Comparison of ENCODE assay signal across 22 cellular contexts in genomic region chr15:100050877-100051786, GRCh38.
"Had no signal": no experiment of that assay in that cellular context is flagged by ENCODE, and none has a peak within 500 bp of the region (broad histone marks: within the 10 kb centered on the region; RNA-seq: fewer than 3 reads in every experiment).

No MANE protein-coding gene starts in this region.

- H3K27ac Mint-ChIP-seq: activated CD8-positive, alpha-beta T cell treated with anti-CD3 and anti-CD28 coated beads, Interleukin-2, amount 10 ng/mL, durations not matched to agents 7 days and 5 days; activated naive CD4-positive, alpha-beta T cell treated with anti-CD3 and anti-CD28 coated beads, Interleukin-2, amount 50 U/mL, for 72 hours; brain; mesothelial cell of epicardium; T-helper 2 cell treated with Interferon-gamma antibody and Interleukin-4, amounts not matched to agents 5 μg/mL and 100 μg/mL, for 36 hours had no signal

- H3K27ac ChIP-seq: left lung, ovary, psoas muscle, thyroid gland, WERI-Rb-1 had no signal

- H3K4me3 ChIP-seq: left lung, ovary, psoas muscle, thyroid gland had no signal

- ATAC-seq: activated CD8-positive, alpha-beta T cell treated with anti-CD3 and anti-CD28 coated beads, Interleukin-2, amount 10 ng/mL, durations not matched to agents 7 days and 5 days; activated naive CD4-positive, alpha-beta T cell treated with anti-CD3 and anti-CD28 coated beads, Interleukin-2, amount 50 U/mL, for 72 hours; left lung; naive thymus-derived CD8-positive, alpha-beta T cell; psoas muscle; right cardiac atrium; stimulated activated naive CD8-positive, alpha-beta T cell treated with anti-CD3 and anti-CD28 coated beads, Interleukin-15, Interleukin-2, amounts not matched to agents 100 U/mL and 50 U/mL, for 24 hours had no signal

- H3K9me3 Mint-ChIP-seq: T-helper 2 cell treated with Interferon-gamma antibody and Interleukin-4, amounts not matched to agents 5 μg/mL and 100 μg/mL, for 36 hours had no signal

- H3K4me1 ChIP-seq: left lung, psoas muscle, thyroid gland had no signal

- H3K9me3 ChIP-seq: ovary, psoas muscle, thyroid gland had no signal

- DNase-seq: activated CD4-positive, alpha-beta T cell treated with anti-CD3 and anti-CD28 coated beads, Interleukin-2, amount 50 U/mL, for 1 hour; activated CD4-positive, CD25-positive, alpha-beta regulatory T cell treated with anti-CD3 and anti-CD28 coated beads, Interleukin-2, amount 50 U/mL, for 72 hours; activated CD8-positive, alpha-beta T cell treated with anti-CD3 and anti-CD28 coated beads, Interleukin-2, amount 10 ng/mL, durations not matched to agents 7 days and 5 days; aorta; caudate nucleus; effector memory CD4-positive, alpha-beta T cell; foreskin melanocyte; kidney; left lung; naive thymus-derived CD8-positive, alpha-beta T cell; ovary; psoas muscle; right cardiac atrium; stimulated activated CD4-positive, alpha-beta T cell treated with anti-CD3 and anti-CD28 coated beads, Interleukin-12 subunit alpha, Interleukin-12 subunit beta, amount 100 ng/mL, for 4 hours; stimulated activated CD4-positive, alpha-beta T cell treated with anti-CD3 and anti-CD28 coated beads, Interleukin-4, amount 100 ng/mL, for 4 hours; stimulated activated naive CD8-positive, alpha-beta T cell treated with anti-CD3 and anti-CD28 coated beads, Interleukin-15, Interleukin-2, amounts not matched to agents 100 U/mL and 50 U/mL, for 24 hours; thyroid gland; WERI-Rb-1 had no signal

- H3K4me3 Mint-ChIP-seq: activated CD8-positive, alpha-beta T cell treated with anti-CD3 and anti-CD28 coated beads, Interleukin-2, amount 10 ng/mL, durations not matched to agents 7 days and 5 days; brain; mesothelial cell of epicardium; naive thymus-derived CD8-positive, alpha-beta T cell; T-helper 2 cell treated with Interferon-gamma antibody and Interleukin-4, amounts not matched to agents 5 μg/mL and 100 μg/mL, for 36 hours had no signal

- H3K27me3 ChIP-seq: left lung, ovary, thyroid gland had no signal

- H3K27me3 Mint-ChIP-seq: naive thymus-derived CD8-positive, alpha-beta T cell had no signal

- H3K4me1 Mint-ChIP-seq: brain; naive thymus-derived CD8-positive, alpha-beta T cell had no signal

- H3K36me3 ChIP-seq: left lung, ovary, thyroid gland, WERI-Rb-1 had no signal

- H3K36me3 Mint-ChIP-seq: brain had no signal
